Comparison of ENCODE assay signal across 1 cellular context in the genomic region with DNA sequence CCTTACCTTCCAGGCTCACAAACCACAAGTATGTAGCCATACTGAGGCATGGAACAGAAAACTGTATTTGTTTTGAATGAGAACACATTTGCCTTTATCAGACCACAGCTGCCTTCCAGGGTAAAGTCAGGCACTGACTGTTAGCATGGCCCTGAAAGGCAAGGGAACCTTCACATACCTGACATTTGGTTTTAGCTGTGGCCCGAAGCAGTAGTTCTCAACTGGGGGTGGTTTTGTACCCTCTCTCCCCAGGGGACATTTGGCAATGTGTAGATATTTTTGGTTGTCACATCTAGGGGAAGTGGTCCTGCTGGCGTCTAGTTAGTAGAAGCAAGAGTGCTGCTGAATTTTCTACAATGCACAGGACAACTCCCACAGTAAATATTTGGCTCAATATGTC.
TF ChIP-seq lines count a peak whose summit lies in the region.

No MANE protein-coding gene starts in this region.

TF ChIP-seq in SK-N-SH treated with all-trans-retinoic acid at 6 μM for 48 hours, 23 proteins besides CTCF, POLR2A, EP300 and RAD21 (continued from another document):
- TF ChIP-seq, protein P1, sequence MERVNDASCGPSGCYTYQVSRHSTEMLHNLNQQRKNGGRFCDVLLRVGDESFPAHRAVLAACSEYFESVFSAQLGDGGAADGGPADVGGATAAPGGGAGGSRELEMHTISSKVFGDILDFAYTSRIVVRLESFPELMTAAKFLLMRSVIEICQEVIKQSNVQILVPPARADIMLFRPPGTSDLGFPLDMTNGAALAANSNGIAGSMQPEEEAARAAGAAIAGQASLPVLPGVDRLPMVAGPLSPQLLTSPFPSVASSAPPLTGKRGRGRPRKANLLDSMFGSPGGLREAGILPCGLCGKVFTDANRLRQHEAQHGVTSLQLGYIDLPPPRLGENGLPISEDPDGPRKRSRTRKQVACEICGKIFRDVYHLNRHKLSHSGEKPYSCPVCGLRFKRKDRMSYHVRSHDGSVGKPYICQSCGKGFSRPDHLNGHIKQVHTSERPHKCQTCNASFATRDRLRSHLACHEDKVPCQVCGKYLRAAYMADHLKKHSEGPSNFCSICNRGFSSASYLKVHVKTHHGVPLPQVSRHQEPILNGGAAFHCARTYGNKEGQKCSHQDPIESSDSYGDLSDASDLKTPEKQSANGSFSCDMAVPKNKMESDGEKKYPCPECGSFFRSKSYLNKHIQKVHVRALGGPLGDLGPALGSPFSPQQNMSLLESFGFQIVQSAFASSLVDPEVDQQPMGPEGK (CRISPR knock-in tag; IDR thresholded peaks at IDR 0.05; ENCODE audit: borderline replicate concordance), result no peak
- TF ChIP-seq, protein P2, sequence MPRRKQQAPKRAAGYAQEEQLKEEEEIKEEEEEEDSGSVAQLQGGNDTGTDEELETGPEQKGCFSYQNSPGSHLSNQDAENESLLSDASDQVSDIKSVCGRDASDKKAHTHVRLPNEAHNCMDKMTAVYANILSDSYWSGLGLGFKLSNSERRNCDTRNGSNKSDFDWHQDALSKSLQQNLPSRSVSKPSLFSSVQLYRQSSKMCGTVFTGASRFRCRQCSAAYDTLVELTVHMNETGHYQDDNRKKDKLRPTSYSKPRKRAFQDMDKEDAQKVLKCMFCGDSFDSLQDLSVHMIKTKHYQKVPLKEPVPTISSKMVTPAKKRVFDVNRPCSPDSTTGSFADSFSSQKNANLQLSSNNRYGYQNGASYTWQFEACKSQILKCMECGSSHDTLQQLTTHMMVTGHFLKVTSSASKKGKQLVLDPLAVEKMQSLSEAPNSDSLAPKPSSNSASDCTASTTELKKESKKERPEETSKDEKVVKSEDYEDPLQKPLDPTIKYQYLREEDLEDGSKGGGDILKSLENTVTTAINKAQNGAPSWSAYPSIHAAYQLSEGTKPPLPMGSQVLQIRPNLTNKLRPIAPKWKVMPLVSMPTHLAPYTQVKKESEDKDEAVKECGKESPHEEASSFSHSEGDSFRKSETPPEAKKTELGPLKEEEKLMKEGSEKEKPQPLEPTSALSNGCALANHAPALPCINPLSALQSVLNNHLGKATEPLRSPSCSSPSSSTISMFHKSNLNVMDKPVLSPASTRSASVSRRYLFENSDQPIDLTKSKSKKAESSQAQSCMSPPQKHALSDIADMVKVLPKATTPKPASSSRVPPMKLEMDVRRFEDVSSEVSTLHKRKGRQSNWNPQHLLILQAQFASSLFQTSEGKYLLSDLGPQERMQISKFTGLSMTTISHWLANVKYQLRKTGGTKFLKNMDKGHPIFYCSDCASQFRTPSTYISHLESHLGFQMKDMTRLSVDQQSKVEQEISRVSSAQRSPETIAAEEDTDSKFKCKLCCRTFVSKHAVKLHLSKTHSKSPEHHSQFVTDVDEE (CRISPR knock-in tag; IDR thresholded peaks at IDR 0.05), result no peak
- TF ChIP-seq ZFP30 (CRISPR knock-in tag; IDR thresholded peaks at IDR 0.05) (no peak), PPARA (CRISPR knock-in tag; IDR thresholded peaks at IDR 0.05; ENCODE audit: borderline replicate concordance) (no peak), ZFP3 (CRISPR knock-in tag; IDR thresholded peaks at IDR 0.05) (no peak)
